Comparison of ENCODE assay signal across 10 cellular contexts in the genomic region with DNA sequence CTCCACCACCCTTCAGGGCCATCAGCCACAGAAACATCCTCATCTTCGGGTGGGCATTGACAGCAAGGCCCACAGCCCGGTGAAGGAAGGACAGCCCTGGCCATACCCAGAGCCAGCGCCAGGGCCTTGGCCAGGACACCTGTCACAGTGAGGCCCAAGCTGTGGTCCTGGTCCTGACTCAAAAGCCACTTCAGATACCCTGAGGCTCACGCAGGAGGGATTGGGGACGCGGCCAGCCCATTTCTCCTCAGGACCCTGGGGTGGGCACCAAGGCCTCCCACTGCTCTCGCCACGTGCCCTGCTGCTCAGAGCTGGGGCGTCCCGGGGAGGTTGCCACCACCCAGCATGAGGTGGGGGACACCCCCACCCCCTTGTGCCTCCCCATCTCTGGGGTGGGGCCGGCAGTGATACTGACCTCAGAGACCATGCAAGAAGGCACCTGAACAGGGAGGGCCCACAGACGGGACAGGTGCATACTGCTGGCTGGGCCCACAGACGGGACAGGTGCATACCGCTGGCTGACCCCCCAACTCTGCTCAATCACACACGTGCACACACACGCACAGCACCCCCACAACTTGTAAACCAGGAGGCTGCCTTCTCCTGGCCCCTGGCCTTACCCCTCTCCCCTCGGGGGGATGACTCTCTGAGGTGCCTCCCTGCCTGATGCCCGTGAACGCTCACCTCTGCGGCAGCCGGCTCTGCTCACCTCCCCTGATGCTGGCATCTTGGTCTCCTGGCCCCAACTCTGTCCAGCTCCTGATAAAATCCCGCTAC. TPM values are rescaled to one million over a fixed set of nuclear protein-coding genes. Genes with fewer than 3 reads are reported as not detected.
DNase-seq lines count a peak whose midpoint lies in the region; ATAC-seq and TF ChIP-seq lines count a peak whose summit lies in the region.
"Had no signal": no experiment of that assay in that cellular context is flagged by ENCODE, and none has a peak within 500 bp of the region (broad histone marks: within the 10 kb centered on the region; RNA-seq: fewer than 3 reads in every experiment).

No MANE protein-coding gene starts in this region.

- H3K4ac ChIP-seq in mesenchymal stem cell (ENCODE audit: low read depth in 1 of 2, low read length in 2 of 2) = peak overlapping the region in 1 of 2 experiments; percentile 36

- peak overlapping the region; percentile 53 for H4K91ac ChIP-seq in mesenchymal stem cell (ENCODE audit: low read length)

- H3K18ac ChIP-seq in mesenchymal stem cell (ENCODE audit: low read depth in 1 of 2, low read length in 2 of 2) = peak overlapping the region in 1 of 2 experiments; percentile 77

- peak in 1 of 2 donors; percentile 1 for ATAC-seq in activated T-cell treated with anti-CD3 and anti-CD28 coated beads, Interleukin-2, amount 50 U/mL, for 72 hours (replicated peaks in 1 of 2)
- ATAC-seq in activated naive CD8-positive, alpha-beta T cell treated with anti-CD3 and anti-CD28 coated beads, Interleukin-2, amount 10 ng/mL, durations not matched to agents 7 days and 5 days (ENCODE audit: low read depth) = no peak
- ATAC-seq in HG03342 (IDR thresholded peaks at IDR 0.05; ENCODE audit: unreplicated experiment) (no peak), GM18868 (IDR thresholded peaks at IDR 0.05; ENCODE audit: unreplicated experiment) (no peak)
- ATAC-seq: sciatic nerve had no signal

- no peaks in the 10 kb centered on the region for H3K27me3 Mint-ChIP-seq in activated T-cell treated with anti-CD3 and anti-CD28 coated beads, Interleukin-2, amount 50 U/mL, for 72 hours (ENCODE audit: low read depth)
- H3K27me3 Mint-ChIP-seq in activated naive CD8-positive, alpha-beta T cell treated with anti-CD3 and anti-CD28 coated beads, Interleukin-2, amount 10 ng/mL, durations not matched to agents 7 days and 5 days = no peaks in the 10 kb centered on the region

- POLR2A ChIA-PET in activated naive CD8-positive, alpha-beta T cell treated with anti-CD3 and anti-CD28 coated beads, Interleukin-2, amount 10 ng/mL, durations not matched to agents 7 days and 5 days (lab: Charles Lee) = interaction anchor here (1.1 to 10.1 kb wide), 4 partner anchors 12 to 48 kb away, joined by 3 to 186 read pairs (median 10); partner anchors contain the start of gene SLC7A5

- peak overlapping the region; percentile 39 for H2BK15ac ChIP-seq in mesenchymal stem cell (ENCODE audit: low read depth, poor library complexity, severe bottlenecking)

- H3K4me3 Mint-ChIP-seq in activated T-cell treated with anti-CD3 and anti-CD28 coated beads, Interleukin-2, amount 50 U/mL, for 72 hours = peak overlapping the region; percentile 86 to 91
- H3K4me3 Mint-ChIP-seq in activated naive CD8-positive, alpha-beta T cell treated with anti-CD3 and anti-CD28 coated beads, Interleukin-2, amount 10 ng/mL, durations not matched to agents 7 days and 5 days = peak overlapping the region; percentile 76

- no peak for TF ChIP-seq CTCF in tibial nerve (IDR thresholded peaks at IDR 0.05)

- H3K4me2 ChIP-seq in mesenchymal stem cell (ENCODE audit: low read length, poor library complexity, severe bottlenecking) = no peak overlapping the region

- no peaks in the 10 kb centered on the region for H3K9me3 ChIP-seq in mesenchymal stem cell (ENCODE audit: control insufficient read depth, low read length)
- H3K9me3 ChIP-seq in tibial nerve = no peaks in the 10 kb centered on the region

- peak overlapping the region; percentile 31 for H4K8ac ChIP-seq in mesenchymal stem cell (ENCODE audit: low read length)

- H3K36me3 Mint-ChIP-seq in activated T-cell treated with anti-CD3 and anti-CD28 coated beads, Interleukin-2, amount 50 U/mL, for 72 hours (ENCODE audit: insufficient read depth in 2 of 2) = peaks cover 16 to 42% of the 10 kb centered on the region in 2 donors
- peaks cover 17% of the 10 kb centered on the region for H3K36me3 Mint-ChIP-seq in activated naive CD8-positive, alpha-beta T cell treated with anti-CD3 and anti-CD28 coated beads, Interleukin-2, amount 10 ng/mL, durations not matched to agents 7 days and 5 days

- H3K4me3 ChIP-seq in mesenchymal stem cell (ENCODE audit: insufficient read depth in 1 of 2, low read depth in 1 of 2, low read length in 2 of 2) (no peak overlapping the region), tibial nerve (no peak overlapping the region)

- TF ChIP-seq EP300 in tibial nerve (IDR thresholded peaks at IDR 0.05) = no peak

- WGBS in mesenchymal stem cell = 97% methylated on average over 22 of the region's 22 CpGs
- 88 to 92% methylated on average over 19 of the region's 22 CpGs for WGBS in tibial nerve, 2 donors

- H3K36me3 ChIP-seq in mesenchymal stem cell (ENCODE audit: control insufficient read depth in 1 of 2, insufficient read depth in 2 of 2, low read depth in 1 of 2, low read length in 2 of 2) = peaks cover 11 to 35% of the 10 kb centered on the region in 2 experiments
- H3K36me3 ChIP-seq in tibial nerve = peaks cover 0 to 12% (median 0%) of the 10 kb centered on the region in 3 donors

- H2AFZ ChIP-seq in mesenchymal stem cell (ENCODE audit: low read depth, low read length) = no peak overlapping the region

- H2BK12ac ChIP-seq in mesenchymal stem cell (ENCODE audit: low read length in 2 of 2) = peak overlapping the region; percentile 59 to 80

- H3K27me3 ChIP-seq in mesenchymal stem cell (ENCODE audit: control insufficient read depth in 1 of 2, insufficient read depth in 1 of 2, low read length in 2 of 2) = peaks cover 0 to 6% of the 10 kb centered on the region in 2 experiments
- no peaks in the 10 kb centered on the region for H3K27me3 ChIP-seq in tibial nerve

- peak overlapping the region; percentile 16 for H2AK5ac ChIP-seq in mesenchymal stem cell (ENCODE audit: low read length, severe bottlenecking)

- DNase-seq in activated T-cell treated with anti-CD3 and anti-CD28 coated beads, Interleukin-2, amount 50 U/mL, for 72 hours = no peak
- DNase-seq in activated T-cell treated with anti-CD3 and anti-CD28 coated beads for 4 hours (no peak), mesenchymal stem cell (no peak), tibial nerve (ENCODE audit: low spot score in 2 of 2) (no peak), NOMO-1 treated with dmso at 0.1 percent for 144 hours (lab: John Stamatoyannopoulos, UW; ENCODE audit: unreplicated experiment) (no peak)
- no peak for DNase-seq in activated naive CD8-positive, alpha-beta T cell treated with anti-CD3 and anti-CD28 coated beads, Interleukin-2, amount 10 ng/mL, durations not matched to agents 7 days and 5 days
- DNase-seq: NCI-H2227 treated with DMSO at 0.1 percent for 48 hours had no signal

- H3K4me1 ChIP-seq in mesenchymal stem cell (ENCODE audit: control insufficient read depth, insufficient read depth, low read depth, low read length) (peaks cover 69% of the 10 kb centered on the region), tibial nerve (peaks cover 0 to 66% (median 29%) of the 10 kb centered on the region in 4 donors)

- no peak overlapping the region for H3K9ac ChIP-seq in mesenchymal stem cell (ENCODE audit: low read length)

- no peak overlapping the region for H3K23ac ChIP-seq in mesenchymal stem cell (ENCODE audit: low read length in 2 of 2)

- peak overlapping the region; percentile 88 for H3K27ac Mint-ChIP-seq in activated T-cell treated with anti-CD3 and anti-CD28 coated beads, Interleukin-2, amount 50 U/mL, for 72 hours
- H3K27ac Mint-ChIP-seq in activated naive CD8-positive, alpha-beta T cell treated with anti-CD3 and anti-CD28 coated beads, Interleukin-2, amount 10 ng/mL, durations not matched to agents 7 days and 5 days = peak overlapping the region; percentile 96

- H2BK120ac ChIP-seq in mesenchymal stem cell (ENCODE audit: low read depth, low read length) = no peak overlapping the region

- peaks cover 15% of the 10 kb centered on the region for H3K79me1 ChIP-seq in mesenchymal stem cell (replicated peaks; ENCODE audit: low read length, poor library complexity, severe bottlenecking)

- peak overlapping the region in 1 of 2 experiments; percentile 6 for H3K14ac ChIP-seq in mesenchymal stem cell (ENCODE audit: low read length in 2 of 2)

- H3K4me1 Mint-ChIP-seq in activated T-cell treated with anti-CD3 and anti-CD28 coated beads, Interleukin-2, amount 50 U/mL, for 72 hours (ENCODE audit: low read depth) = peaks cover 85% of the 10 kb centered on the region
- peaks cover 30% of the 10 kb centered on the region for H3K4me1 Mint-ChIP-seq in activated naive CD8-positive, alpha-beta T cell treated with anti-CD3 and anti-CD28 coated beads, Interleukin-2, amount 10 ng/mL, durations not matched to agents 7 days and 5 days

- H3K9me3 Mint-ChIP-seq in activated T-cell treated with anti-CD3 and anti-CD28 coated beads, Interleukin-2, amount 50 U/mL, for 72 hours = no peaks in the 10 kb centered on the region
- H3K9me3 Mint-ChIP-seq in activated naive CD8-positive, alpha-beta T cell treated with anti-CD3 and anti-CD28 coated beads, Interleukin-2, amount 10 ng/mL, durations not matched to agents 7 days and 5 days = no peaks in the 10 kb centered on the region

- no peak for TF ChIP-seq POLR2A in tibial nerve (IDR thresholded peaks at IDR 0.05)

- no peak overlapping the region for H2BK5ac ChIP-seq in mesenchymal stem cell (ENCODE audit: low read depth, low read length, poor library complexity, severe bottlenecking)

- no peak overlapping the region for H3K27ac ChIP-seq in mesenchymal stem cell (ENCODE audit: low read length, poor library complexity, severe bottlenecking)
- peak overlapping the region; percentile 55 to 90 (median 79) for H3K27ac ChIP-seq in tibial nerve

RNA-seq across cellular contexts. Expression of gene SLC7A5, which starts 14.2 kb away (rescaled TPM):
- 100 to 1,000 TPM; 463 to 508 TPM for total RNA-seq in activated T-cell treated with anti-CD3 and anti-CD28 coated beads, Interleukin-2, amount 50 U/mL, for 72 hours
- total RNA-seq in activated naive CD8-positive, alpha-beta T cell treated with anti-CD3 and anti-CD28 coated beads, Interleukin-2, amount 10 ng/mL, durations not matched to agents 7 days and 5 days = 10 to 100 TPM; 59.2 to 63.9 TPM
- 56.3 TPM for polyA plus RNA-seq in mesenchymal stem cell (2013, experiment 1 of 2)
- polyA plus RNA-seq in mesenchymal stem cell (2013, experiment 2 of 2) = 54.9 TPM
- 1 to 10 TPM; 5.5 to 6.6 (median 6.0) TPM for total RNA-seq in tibial nerve

Comparison
In these comparisons a context has a peak if more than half of its experiments do, and no peak if none do; other contexts are left out.
1. RNA of gene SLC7A5, which starts 14.2 kb away (total RNA-seq): 463 to 508 TPM in activated T-cell treated with anti-CD3 and anti-CD28 coated beads, Interleukin-2, amount 50 U/mL, for 72 hours and 59.2 to 63.9 TPM in activated naive CD8-positive, alpha-beta T cell treated with anti-CD3 and anti-CD28 coated beads, Interleukin-2, amount 10 ng/mL, durations not matched to agents 7 days and 5 days; 5.5 to 6.6 TPM in tibial nerve; every median in the first group is over 4 times any median in the second.